In the genomic region with DNA sequence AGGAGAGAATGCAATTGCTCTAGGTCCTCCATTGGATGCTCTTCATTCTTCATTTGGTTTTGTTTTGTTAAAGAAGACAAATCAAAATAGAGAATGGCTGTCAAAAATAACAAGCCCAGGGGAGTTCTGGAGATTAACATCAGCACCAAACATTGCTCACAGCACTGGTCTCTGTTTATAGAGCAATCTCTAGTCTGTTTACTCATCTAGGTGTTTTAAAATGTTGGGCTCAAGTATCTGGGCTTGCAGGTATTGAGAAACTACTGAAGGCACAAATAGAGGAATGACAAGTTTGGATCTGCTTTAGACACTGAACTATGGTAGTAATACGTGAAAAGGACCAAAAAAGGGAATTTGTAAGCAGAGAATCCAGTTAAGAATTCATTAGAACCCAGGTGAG, we compare ENCODE assay signal across 16 cellular contexts.
DNase-seq lines count a peak whose midpoint lies in the region; ATAC-seq, FAIRE-seq and TF ChIP-seq lines count a peak whose summit lies in the region.
"Had no signal": no experiment of that assay in that cellular context is flagged by ENCODE, and none has a peak within 500 bp of the region (broad histone marks: within the 10 kb centered on the region; RNA-seq: fewer than 3 reads in every experiment).

No MANE protein-coding gene starts in this region.

- H3K27ac ChIP-seq in GM12878 (ENCODE audit: control insufficient read depth, insufficient read depth) (peak overlapping the region; percentile 52), uterus (no peak overlapping the region)
- H3K27ac ChIP-seq: Peyer's patch had no signal

- H3K4me1 Mint-ChIP-seq in natural killer cell treated with Interleukin-12 subunit alpha and Interleukin-12 subunit beta and Interleukin-15 and Interleukin-18, amount 100 ng/mL, for 72 hours (ENCODE audit: low read depth in 2 of 2) = peaks cover 15 to 33% of the 10 kb centered on the region in 2 donors
- H3K4me1 Mint-ChIP-seq in natural killer cell = peaks cover 7 to 15% of the 10 kb centered on the region in 2 donors

- TF ChIP-seq RAD21 in GM12878 (IDR thresholded peaks at IDR 0.05; ENCODE audit: insufficient read depth, low read depth, low read length) = no peak

- TF ChIP-seq POLR2A in GM12878 (IDR thresholded peaks at IDR 0.05; ENCODE audit: low read depth, low read length) = no peak
- no peak for TF ChIP-seq POLR2A in uterus (IDR thresholded peaks at IDR 0.05)

- no peak overlapping the region for H3K9ac ChIP-seq in GM12878 (ENCODE audit: control insufficient read depth, insufficient read depth, low read length)

- H3K4me3 ChIP-seq in GM12878 = no peak overlapping the region
- H3K4me3 ChIP-seq in uterus = no peak overlapping the region
- H3K4me3 ChIP-seq: K562, Peyer's patch, upper lobe of left lung had no signal

- H3K9me3 ChIP-seq in GM12878 (replicated peaks; ENCODE audit: control insufficient read depth, insufficient read depth, low read length) (no peaks in the 10 kb centered on the region), uterus (no peaks in the 10 kb centered on the region)
- H3K9me3 ChIP-seq: Peyer's patch, upper lobe of left lung had no signal

- RAD21 ChIA-PET in GM12878 (lab: Charles Lee; ENCODE audit: unreplicated experiment) = interaction anchor here (0.5 to 3.9 kb wide), 20 partner anchors 10 to 166 kb away, joined by 3 to 43 read pairs (median 4); a partner anchor contains a TSS

- no peaks in the 10 kb centered on the region for H3K36me3 ChIP-seq in GM12878 (ENCODE audit: control insufficient read depth in 2 of 2, insufficient read depth in 2 of 2, low read length in 1 of 2)
- H3K36me3 ChIP-seq in uterus = no peaks in the 10 kb centered on the region
- H3K36me3 ChIP-seq: brain microvascular endothelial cell, Peyer's patch, upper lobe of left lung had no signal

- H3K36me3 Mint-ChIP-seq in natural killer cell treated with Interleukin-12 subunit alpha and Interleukin-12 subunit beta and Interleukin-15 and Interleukin-18, amount 100 ng/mL, for 72 hours = no peaks in the 10 kb centered on the region
- no peaks in the 10 kb centered on the region for H3K36me3 Mint-ChIP-seq in natural killer cell

- TF ChIP-seq CTCF in natural killer cell (IDR thresholded peaks at IDR 0.05) (no peak), GM12878 (IDR thresholded peaks at IDR 0.05 in 2 of 3, conservative IDR thresholded peaks at IDR 0.05 in 1 of 3; ENCODE audit: control insufficient read depth in 2 of 3, extremely low read depth in 1 of 3, insufficient read depth in 1 of 3, low read depth in 3 of 3, low read length in 3 of 3) (no peak), uterus (IDR thresholded peaks at IDR 0.05) (no peak)

- CTCF ChIA-PET in GM12878 (lab: Yijun Ruan, JAX) = interaction anchor here (1.0 to 6.2 kb wide), 7 partner anchors 15 to 148 kb away, joined by 3 to 46 read pairs (median 3); no protein-coding TSS in a partner anchor

- H3K27me3 Mint-ChIP-seq in natural killer cell treated with Interleukin-12 subunit alpha and Interleukin-12 subunit beta and Interleukin-15 and Interleukin-18, amount 100 ng/mL, for 72 hours = peaks cover 30 to 34% of the 10 kb centered on the region in 2 donors
- peaks cover 26 to 44% of the 10 kb centered on the region in 2 donors for H3K27me3 Mint-ChIP-seq in natural killer cell (ENCODE audit: low read depth in 2 of 2)

- ATAC-seq in natural killer cell treated with Interleukin-12 subunit alpha and Interleukin-12 subunit beta and Interleukin-15 and Interleukin-18, amount 100 ng/mL, for 72 hours = no peak
- ATAC-seq in natural killer cell (no peak), HG02973 (IDR thresholded peaks at IDR 0.05; ENCODE audit: unreplicated experiment) (peak; percentile 2), GM12878 (peak; percentile 9; the same call in 2 of the 3 replicates)
- ATAC-seq: K562 had no signal

- H3K4me3 Mint-ChIP-seq in natural killer cell treated with Interleukin-12 subunit alpha and Interleukin-12 subunit beta and Interleukin-15 and Interleukin-18, amount 100 ng/mL, for 72 hours = peak overlapping the region; percentile 56
- no peak overlapping the region for H3K4me3 Mint-ChIP-seq in natural killer cell

- no peaks in the 10 kb centered on the region for H4K20me1 ChIP-seq in GM12878 (ENCODE audit: control insufficient read depth, insufficient read depth)

- no peak overlapping the region for H2AFZ ChIP-seq in GM12878 (ENCODE audit: control insufficient read depth, low read depth, low read length)

- H3K4me1 ChIP-seq in GM12878 (ENCODE audit: control insufficient read depth, insufficient read depth, low read length) = peaks cover 15% of the 10 kb centered on the region
- no peaks in the 10 kb centered on the region for H3K4me1 ChIP-seq in uterus
- H3K4me1 ChIP-seq: Peyer's patch had no signal

- BruUV-seq in GM12878 (replicated peaks; lab: Mats Ljungman, UMichigan) = no TSS peak

- in situ Hi-C loops in GM12878 (cut with MboI) = no loop called here

- WGBS in GM12878 (ENCODE audit: insufficient coverage, insufficient replicate concordance, low lambda C conversion rate, missing lambda C conversion rate) = 100% methylated on average over 1 of the region's 1 CpG

- H3K9me3 Mint-ChIP-seq in natural killer cell treated with Interleukin-12 subunit alpha and Interleukin-12 subunit beta and Interleukin-15 and Interleukin-18, amount 100 ng/mL, for 72 hours = no peaks in the 10 kb centered on the region
- no peaks in the 10 kb centered on the region for H3K9me3 Mint-ChIP-seq in natural killer cell

- POLR2A ChIA-PET in GM12878 (lab: Charles Lee) = interaction anchor here (1.0 to 2.6 kb wide), 5 partner anchors 15 to 82 kb away, joined by 3 to 13 read pairs (median 8); a partner anchor contains a TSS

- no peak for FAIRE-seq in GM12878 (lab: Jason Lieb, UNC)
- FAIRE-seq: K562, kidney had no signal

- H3K27ac Mint-ChIP-seq in natural killer cell treated with Interleukin-12 subunit alpha and Interleukin-12 subunit beta and Interleukin-15 and Interleukin-18, amount 100 ng/mL, for 72 hours = peak overlapping the region; percentile 24 to 60
- H3K27ac Mint-ChIP-seq in natural killer cell = peak overlapping the region in 1 of 2 donors; percentile 46

- no peaks in the 10 kb centered on the region for H3K79me2 ChIP-seq in GM12878 (ENCODE audit: control insufficient read depth, insufficient read depth, low read length)

- SMC1A ChIA-PET in GM12878 (lab: Charles Lee; ENCODE audit: uncharacterized antibody, unreplicated experiment) = interaction anchor here (0.6 to 5.8 kb wide), 21 partner anchors 10 to 152 kb away, joined by 3 to 73 read pairs (median 5); a partner anchor contains a TSS

- TF ChIP-seq EP300 in GM12878 (IDR thresholded peaks at IDR 0.05; ENCODE audit: borderline replicate concordance in 1 of 2, control insufficient read depth in 1 of 2, low read depth in 2 of 2, low read length in 2 of 2) = no peak

- no peak for DNase-seq in natural killer cell treated with Interleukin-12 subunit alpha and Interleukin-12 subunit beta and Interleukin-15 and Interleukin-18, amount 100 ng/mL, for 72 hours (ENCODE audit: low spot score)
- DNase-seq in natural killer cell (no peak), GM12878 (ENCODE audit: low read depth, low spot score) (no peak), HuH-7.5 (ENCODE audit: low spot score) (no peak), uterus (no peak), mesenteric fat pad (ENCODE audit: low spot score) (no peak), pons (ENCODE audit: low spot score) (no peak)
- DNase-seq: brain microvascular endothelial cell, DMS79 treated with DMSO at 0.1 percent for 48 hours, kidney, NCI-H146, NCI-H510A treated with DMSO at 0.1 percent for 48 hours, Peyer's patch had no signal

- H3K27me3 ChIP-seq in GM12878 (replicated peaks in 1 of 2; ENCODE audit: control insufficient read depth in 2 of 2, insufficient read depth in 2 of 2, low read length in 1 of 2) (no peaks in the 10 kb centered on the region), uterus (no peaks in the 10 kb centered on the region)
- H3K27me3 ChIP-seq: brain microvascular endothelial cell, Peyer's patch, upper lobe of left lung had no signal

- H3K4me2 ChIP-seq in GM12878 (ENCODE audit: control insufficient read depth, insufficient read depth) = no peak overlapping the region

- intact Hi-C loops in natural killer cell (cut with micrococcal nuclease) (loop anchor here (5.0 kb wide), 1 partner anchor 143 kb away; no protein-coding TSS in a partner anchor), GM12878 (cut with micrococcal nuclease; ENCODE audit: unreplicated experiment) (loop anchor here (1.0 to 10.0 kb wide), 6 partner anchors 28 to 240 kb away; a partner anchor contains a TSS), uterus (cut with DNase I; ENCODE audit: low total_unique reads) (no loop called here)

TF ChIP-seq in GM12878, 131 proteins besides CTCF, POLR2A, EP300 and RAD21:
- TF ChIP-seq BCL11A (IDR thresholded peaks at IDR 0.05; ENCODE audit: low read depth, low read length) (no peak), BRCA1 (IDR thresholded peaks at IDR 0.05; ENCODE audit: low read depth, low read length) (no peak), NR2C2 (IDR thresholded peaks at IDR 0.05; ENCODE audit: borderline replicate concordance, control insufficient read depth, insufficient read length, low read depth) (no peak), SREBF2 (IDR thresholded peaks at IDR 0.05; ENCODE audit: low read length) (no peak), EGR1 (IDR thresholded peaks at IDR 0.05; ENCODE audit: borderline replicate concordance in 1 of 2, low read depth in 2 of 2, low read length in 2 of 2) (no peak), CREB1 (IDR thresholded peaks at IDR 0.05; ENCODE audit: low read depth) (no peak), SREBF1 (IDR thresholded peaks at IDR 0.05; ENCODE audit: low read length) (no peak)

Comparison
In these comparisons a context has a peak if more than half of its experiments do, and no peak if none do; other contexts are left out.
1. ATAC-seq: peak in HG02973 (single experiment) and GM12878 (single experiment); none in natural killer cell treated with Interleukin-12 subunit alpha and Interleukin-12 subunit beta and Interleukin-15 and Interleukin-18, amount 100 ng/mL, for 72 hours (0 of 2) and natural killer cell (0 of 3).